Comparison of ENCODE assay signal across 3 cellular contexts in genomic region chr7:110257673-110258072, GRCh38.
"Had no signal": no experiment of that assay in that cellular context is flagged by ENCODE, and none has a peak within 500 bp of the region (broad histone marks: within the 10 kb centered on the region; RNA-seq: fewer than 3 reads in every experiment).

No MANE protein-coding gene starts in this region.

- ATAC-seq: GM12878 had no signal

- H3K4me3 ChIP-seq: GM12878 had no signal

- DNase-seq: GDM1, GF-D8 had no signal
